In the genomic region with DNA sequence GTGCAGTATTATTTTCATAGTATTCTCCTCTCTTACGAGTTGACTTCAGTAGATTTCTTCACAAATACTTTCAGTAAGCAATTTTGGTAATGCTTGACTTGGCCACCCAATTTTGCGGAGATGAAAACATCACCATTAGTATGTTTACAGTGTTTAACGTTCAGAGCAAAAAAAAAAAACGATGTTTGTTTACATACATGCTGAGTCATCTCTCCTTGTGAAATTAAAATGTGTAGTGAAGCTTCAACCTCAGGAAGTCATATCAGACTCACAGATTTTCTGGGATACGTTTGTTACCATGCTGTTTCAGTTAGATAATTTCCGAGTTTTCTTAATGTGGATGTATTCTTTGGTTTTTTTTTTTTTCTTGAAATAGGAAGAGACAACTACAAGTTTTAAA, we compare ENCODE assay signal across 20 cellular contexts.
"Had no signal": no experiment of that assay in that cellular context is flagged by ENCODE, and none has a peak within 500 bp of the region (broad histone marks: within the 10 kb centered on the region; RNA-seq: fewer than 3 reads in every experiment).

No MANE protein-coding gene starts in this region.

- H3K4me3 Mint-ChIP-seq: activated naive CD4-positive, alpha-beta T cell treated with anti-CD3 and anti-CD28 coated beads, Interleukin-2, amount 50 U/mL, for 24 hours; activated T-cell treated with anti-CD3 and anti-CD28 coated beads, Interleukin-2, amount 50 U/mL, for 72 hours had no signal

- H3K4me1 Mint-ChIP-seq: activated naive CD4-positive, alpha-beta T cell treated with anti-CD3 and anti-CD28 coated beads, Interleukin-2, amount 50 U/mL, for 24 hours had no signal

- H3K4me3 ChIP-seq: ascending aorta, heart right ventricle, thyroid gland, uterus had no signal

- H3K27me3 ChIP-seq: ascending aorta, heart right ventricle, thyroid gland had no signal

- H3K36me3 ChIP-seq: ascending aorta, heart right ventricle, thyroid gland, uterus, WERI-Rb-1 had no signal

- H3K9me3 ChIP-seq: ascending aorta, heart right ventricle, thyroid gland, uterus had no signal

- DNase-seq: activated CD4-positive, alpha-beta T cell treated with anti-CD3 and anti-CD28 coated beads for 1 hour; activated CD4-positive, alpha-beta T cell treated with anti-CD3 and anti-CD28 coated beads, Interleukin-2, amount 50 U/mL, for 4 hours; activated effector memory CD4-positive, alpha-beta T cell treated with anti-CD3 and anti-CD28 coated beads, Interleukin-2, amount 50 U/mL, for 16 hours; activated T-cell treated with anti-CD3 and anti-CD28 coated beads, Interleukin-2, amount 50 U/mL, for 72 hours; cerebellar nuclear complex; cortex of kidney; effector CD4-positive, alpha-beta T cell; heart right ventricle; kidney glomerular epithelial cell; left ventricle myocardium superior; occipital lobe; posterior cingulate gyrus; stimulated activated CD8-positive, alpha-beta memory T cell treated with anti-CD3 and anti-CD28 coated beads, Interleukin-4, amount 100 ng/mL, for 48 hours; stimulated activated naive CD4-positive, alpha-beta T cell treated with Interleukin-2 at 50 U/mL for 16 hours; thyroid gland; uterus; WERI-Rb-1 had no signal

- H3K36me3 Mint-ChIP-seq: activated naive CD4-positive, alpha-beta T cell treated with anti-CD3 and anti-CD28 coated beads, Interleukin-2, amount 50 U/mL, for 24 hours had no signal

- H3K27ac ChIP-seq: ascending aorta, heart right ventricle, thyroid gland, uterus, WERI-Rb-1 had no signal

- H3K27me3 Mint-ChIP-seq: activated naive CD4-positive, alpha-beta T cell treated with anti-CD3 and anti-CD28 coated beads, Interleukin-2, amount 50 U/mL, for 24 hours had no signal

- ATAC-seq: activated T-cell treated with anti-CD3 and anti-CD28 coated beads, Interleukin-2, amount 50 U/mL, for 72 hours; esophagus mucosa; heart right ventricle; left ventricle myocardium superior had no signal

- H3K27ac Mint-ChIP-seq: activated naive CD4-positive, alpha-beta T cell treated with anti-CD3 and anti-CD28 coated beads, Interleukin-2, amount 50 U/mL, for 24 hours; activated T-cell treated with anti-CD3 and anti-CD28 coated beads, Interleukin-2, amount 50 U/mL, for 72 hours had no signal

- H3K4me1 ChIP-seq: ascending aorta, heart right ventricle, thyroid gland, uterus had no signal
